ENCODE assay signal across 10 cellular contexts in genomic region chr6:105879902-105880547, GRCh38.
DNase-seq lines count a peak whose midpoint lies in the region; ATAC-seq, FAIRE-seq and TF ChIP-seq lines count a peak whose summit lies in the region.
"Had no signal": no experiment of that assay in that cellular context is flagged by ENCODE, and none has a peak within 500 bp of the region (broad histone marks: within the 10 kb centered on the region; RNA-seq: fewer than 3 reads in every experiment).

No MANE protein-coding gene starts in this region.

- TF ChIP-seq POLR2A in right lobe of liver (IDR thresholded peaks at IDR 0.05) (no peak), H54 (IDR thresholded peaks at IDR 0.05; ENCODE audit: low read depth, low read length) (no peak)

- H3K4me3 ChIP-seq in left ventricle myocardium inferior (no peak overlapping the region), right lobe of liver (no peak overlapping the region), PC-9 (no peak overlapping the region)
- H3K4me3 ChIP-seq: body of pancreas, pancreas had no signal

- CTCF ChIA-PET in PC-9 (lab: Charles Lee): no interaction called here

- no peak overlapping the region for H3K27ac ChIP-seq in left ventricle myocardium inferior (replicated peaks)
- no peak overlapping the region for H3K27ac ChIP-seq in right lobe of liver
- H3K27ac ChIP-seq in PC-9: no peak overlapping the region
- H3K27ac ChIP-seq: body of pancreas, pancreas had no signal

- intact Hi-C loops in Right ventricle myocardium superior (cut with DNase I) (no loop called here), left ventricle myocardium inferior (cut with micrococcal nuclease) (no loop called here), right lobe of liver (cut with DNase I) (no loop called here), PC-9 (cut with micrococcal nuclease; ENCODE audit: unreplicated experiment) (no loop called here)

- H3K27me3 ChIP-seq in left ventricle myocardium inferior (ENCODE audit: low read depth) (no peaks in the 10 kb centered on the region), right lobe of liver (no peaks in the 10 kb centered on the region), PC-9 (ENCODE audit: insufficient read depth, low read depth) (no peaks in the 10 kb centered on the region)
- H3K27me3 ChIP-seq: body of pancreas, pancreas had no signal

- H3K4me2 ChIP-seq in PC-9: no peak overlapping the region

- H3K27me3 Mint-ChIP-seq in T-helper 2 cell treated with Interferon-gamma antibody and Interleukin-4, amounts not matched to agents 5 μg/mL and 100 μg/mL, for 36 hours (ENCODE audit: low read depth): no peaks in the 10 kb centered on the region

- H3K36me3 Mint-ChIP-seq in T-helper 2 cell treated with Interferon-gamma antibody and Interleukin-4, amounts not matched to agents 5 μg/mL and 100 μg/mL, for 36 hours (ENCODE audit: low read depth): peaks cover under 1% of the 10 kb centered on the region

- H3K9me3 Mint-ChIP-seq in T-helper 2 cell treated with Interferon-gamma antibody and Interleukin-4, amounts not matched to agents 5 μg/mL and 100 μg/mL, for 36 hours: no peaks in the 10 kb centered on the region

- H3K4me3 Mint-ChIP-seq in T-helper 2 cell treated with Interferon-gamma antibody and Interleukin-4, amounts not matched to agents 5 μg/mL and 100 μg/mL, for 36 hours: peak overlapping the region; percentile 73

- H3F3A ChIP-seq in PC-9 (ENCODE audit: insufficient read depth, low read depth): no peaks in the 10 kb centered on the region

- BruUV-seq in PC-9 (replicated peaks; lab: Mats Ljungman, UMichigan): no TSS peak

- TF ChIP-seq CTCF in left ventricle myocardium inferior (IDR thresholded peaks at IDR 0.05; ENCODE audit: borderline replicate concordance) (no peak), right lobe of liver (IDR thresholded peaks at IDR 0.05) (no peak), PC-9 (conservative IDR thresholded peaks at IDR 0.05) (no peak)

- ATAC-seq in Right ventricle myocardium superior (ENCODE audit: poor library complexity) (peak; percentile 71), right lobe of liver (peak; percentile 51 to 76 (median 60))
- ATAC-seq: body of pancreas had no signal

- H4K20me1 ChIP-seq in PC-9 (ENCODE audit: insufficient read depth): no peaks in the 10 kb centered on the region

- peaks cover 51% of the 10 kb centered on the region for H3K4me1 Mint-ChIP-seq in T-helper 2 cell treated with Interferon-gamma antibody and Interleukin-4, amounts not matched to agents 5 μg/mL and 100 μg/mL, for 36 hours (ENCODE audit: low read depth)

- H3K36me3 ChIP-seq in left ventricle myocardium inferior (no peaks in the 10 kb centered on the region), right lobe of liver (no peaks in the 10 kb centered on the region), PC-9 (ENCODE audit: low read depth) (no peaks in the 10 kb centered on the region)
- H3K36me3 ChIP-seq: pancreas had no signal

- H3K79me2 ChIP-seq in PC-9 (ENCODE audit: low read depth): no peaks in the 10 kb centered on the region

- H3K4me1 ChIP-seq in left ventricle myocardium inferior: no peaks in the 10 kb centered on the region
- no peaks in the 10 kb centered on the region for H3K4me1 ChIP-seq in right lobe of liver
- H3K4me1 ChIP-seq in PC-9 (replicated peaks; ENCODE audit: insufficient read depth): no peaks in the 10 kb centered on the region
- H3K4me1 ChIP-seq: body of pancreas, pancreas had no signal

- no peaks in the 10 kb centered on the region; the same call in 1 of the 2 replicates for H3K9me2 ChIP-seq in PC-9 (ENCODE audit: insufficient read depth)

- H2AFZ ChIP-seq in PC-9: no peak overlapping the region

- DNase-seq in Right ventricle myocardium superior (peak; percentile 45), left ventricle myocardium inferior (no peak), right lobe of liver (peak in 1 of 3 donors; percentile 46), H54 (ENCODE audit: insufficient read length, low spot score) (no peak), epidermal melanocyte (ENCODE audit: insufficient read length, low spot score) (no peak), PC-9 (no peak), iPS-NIHi11 (ENCODE audit: low spot score) (no peak)
- DNase-seq in T-helper 2 cell treated with Interferon-gamma antibody and Interleukin-4, amounts not matched to agents 5 μg/mL and 100 μg/mL, for 36 hours (ENCODE audit: low spot score): peak; percentile 57

- H3K27ac Mint-ChIP-seq in T-helper 2 cell treated with Interferon-gamma antibody and Interleukin-4, amounts not matched to agents 5 μg/mL and 100 μg/mL, for 36 hours: peak overlapping the region; percentile 39

- POLR2A ChIA-PET in PC-9 (lab: Charles Lee; ENCODE audit: unreplicated experiment): no interaction called here

- H3K9me3 ChIP-seq in left ventricle myocardium inferior (replicated peaks) (no peaks in the 10 kb centered on the region), right lobe of liver (no peaks in the 10 kb centered on the region), PC-9 (ENCODE audit: insufficient read depth, low read depth) (no peaks in the 10 kb centered on the region)
- H3K9me3 ChIP-seq: body of pancreas, pancreas had no signal

- 48% methylated on average over 13 of the region's 13 CpGs for WGBS in right lobe of liver (ENCODE audit: insufficient coverage, low coverage, low lambda C conversion rate, missing lambda C conversion rate)

- no peak for FAIRE-seq in H54 (lab: Jason Lieb, UNC)
- FAIRE-seq: pancreas had no signal

Comparison
In these comparisons a context has a peak if more than half of its experiments do, and no peak if none do; other contexts are left out.
1. DNase-seq: peak in Right ventricle myocardium superior (single experiment) and T-helper 2 cell treated with Interferon-gamma antibody and Interleukin-4, amounts not matched to agents 5 μg/mL and 100 μg/mL, for 36 hours (single experiment); none in left ventricle myocardium inferior (single experiment), H54 (single experiment), epidermal melanocyte (single experiment), PC-9 (0 of 2) and iPS-NIHi11 (single experiment).